In the genomic region with DNA sequence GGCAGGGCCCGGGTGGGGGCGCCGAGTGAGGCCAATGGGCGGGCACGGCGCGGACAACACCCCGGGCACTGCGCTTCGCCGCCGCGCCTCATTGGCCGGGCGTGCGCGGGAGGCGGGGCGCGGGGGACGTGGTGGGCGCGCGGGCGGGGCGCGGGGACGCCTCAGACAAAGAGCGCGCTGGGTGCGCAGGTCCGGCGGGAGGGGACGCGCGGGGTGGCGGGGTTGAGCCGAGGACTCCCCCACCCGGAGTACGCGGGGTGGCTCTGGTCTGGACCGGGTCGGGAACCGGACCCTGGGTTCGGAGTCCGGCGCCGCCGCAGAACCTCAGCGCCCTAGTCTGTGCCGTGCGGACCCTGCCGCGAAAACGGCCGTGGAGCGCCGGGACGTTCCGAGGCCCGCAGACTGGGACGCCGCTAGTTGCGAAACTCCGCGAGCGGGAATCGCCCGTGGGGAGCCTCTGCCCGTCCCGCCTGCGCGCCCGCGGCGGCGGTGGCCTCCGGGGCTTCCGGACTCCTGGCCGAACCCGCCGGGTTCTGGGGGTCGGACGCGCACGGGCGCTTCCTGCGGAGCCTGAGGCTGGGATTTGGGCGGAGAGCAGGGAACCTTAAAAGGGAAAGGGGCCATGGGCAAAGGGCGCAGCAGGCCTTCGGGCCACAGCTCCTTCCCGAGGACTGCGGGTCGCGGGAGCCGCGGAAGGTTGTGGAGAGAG, we compare ENCODE assay signal across 8 cellular contexts. TPM values are rescaled to one million over a fixed set of nuclear protein-coding genes. Genes with fewer than 3 reads are reported as not detected.
DNase-seq lines count a peak whose midpoint lies in the region; ATAC-seq and TF ChIP-seq lines count a peak whose summit lies in the region.

No MANE protein-coding gene starts in this region.

- DNase-seq in AG08395 (ENCODE audit: low spot score) (peak; percentile 96), NCI-H2227 treated with DMSO at 0.1 percent for 48 hours (lab: John Stamatoyannopoulos, UW) (peak; percentile 64), cerebellar nuclear complex (lab: John Stamatoyannopoulos, UW) (peak; percentile 51 to 72), kidney epithelial cell (ENCODE audit: low read depth) (peak; percentile 41)
- DNase-seq in stimulated activated CD4-positive, alpha-beta T cell treated with anti-CD3 and anti-CD28 coated beads, Interleukin-12 subunit alpha, Interleukin-12 subunit beta, amount 100 ng/mL, for 48 hours (ENCODE audit: low read depth in 2 of 3, low spot score in 1 of 3) = peak; percentile 35 to 69 (median 53)

- H3K4me3 ChIP-seq in kidney epithelial cell (ENCODE audit: low read depth, low read length) = peak overlapping the region; percentile 73

- no peaks in the 10 kb centered on the region for H3K27me3 ChIP-seq in kidney epithelial cell (ENCODE audit: control insufficient read depth, insufficient read depth, low read length)

- TF ChIP-seq CTCF in kidney epithelial cell (IDR thresholded peaks at IDR 0.05; ENCODE audit: insufficient read depth, low read length, poor library complexity, severe bottlenecking) = no peak

- no peaks in the 10 kb centered on the region for H3K36me3 ChIP-seq in kidney epithelial cell (ENCODE audit: control insufficient read depth, insufficient read depth, low read length)

- peak; percentile 87 for ATAC-seq in GM18907 (IDR thresholded peaks at IDR 0.05; ENCODE audit: unreplicated experiment)
- ATAC-seq in HG03108 (IDR thresholded peaks at IDR 0.05; ENCODE audit: unreplicated experiment) = peak; percentile 91
- ATAC-seq in activated CD4-positive, CD25-positive, alpha-beta regulatory T cell treated with anti-CD3 and anti-CD28 coated beads, Interleukin-2, amount 50 U/mL, for 24 hours = peak; percentile 88 to 90

RNA-seq across cellular contexts. Expression of a gene that starts 0.4 kb away (rescaled TPM):
- 93.7 and 114 TPM in 2 replicates for total RNA-seq in kidney epithelial cell

RNA-seq across cellular contexts. Expression of a gene that starts 16.5 kb away (rescaled TPM):
- not detected in 2 replicates for total RNA-seq in kidney epithelial cell

Comparison
In these comparisons a context has a peak if more than half of its experiments do, and no peak if none do; other contexts are left out.
1. Peak in every context shown above with its lines: DNase-seq, ATAC-seq and H3K4me3 ChIP-seq.
2. DNase-seq: peak in every context shown above with its lines; median percentile 96 in AG08395; 64 in NCI-H2227 treated with DMSO at 0.1 percent for 48 hours; 62 in cerebellar nuclear complex; 53 in stimulated activated CD4-positive, alpha-beta T cell treated with anti-CD3 and anti-CD28 coated beads, Interleukin-12 subunit alpha, Interleukin-12 subunit beta, amount 100 ng/mL, for 48 hours; 41 in kidney epithelial cell.